Comparison of ENCODE assay signal across 13 cellular contexts in the genomic region with DNA sequence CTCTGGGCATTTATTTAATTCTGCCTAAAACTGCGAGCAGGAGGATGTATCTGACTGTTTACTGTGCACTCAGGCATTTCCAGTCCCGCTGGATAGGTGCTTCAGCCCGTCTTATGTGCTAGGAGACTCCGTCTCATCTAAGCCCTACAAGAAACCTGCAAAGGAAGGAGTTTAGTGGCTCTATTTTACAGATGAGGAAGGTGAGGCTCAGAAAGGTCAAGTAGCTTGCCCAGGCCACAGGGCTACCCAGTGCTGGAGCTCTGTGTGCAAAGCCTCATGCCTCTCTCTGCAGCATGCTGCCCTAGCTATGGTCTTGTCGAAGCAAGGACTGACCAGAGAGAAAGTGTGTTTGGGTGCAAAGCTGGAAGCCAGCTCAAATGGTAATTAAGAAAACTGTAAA.
DNase-seq lines count a peak whose midpoint lies in the region; ATAC-seq and TF ChIP-seq lines count a peak whose summit lies in the region.
"Had no signal": no experiment of that assay in that cellular context is flagged by ENCODE, and none has a peak within 500 bp of the region (broad histone marks: within the 10 kb centered on the region; RNA-seq: fewer than 3 reads in every experiment).

No MANE protein-coding gene starts in this region.

- ATAC-seq in left cardiac atrium (no peak), left lung (peak; percentile 20), GM21360 (IDR thresholded peaks at IDR 0.05; ENCODE audit: unreplicated experiment) (no peak)
- ATAC-seq: CD8-positive, alpha-beta T cell had no signal

- intact Hi-C loops in left cardiac atrium (cut with DNase I) (no loop called here), left lung (cut with DNase I) (no loop called here), tibial artery (cut with DNase I; ENCODE audit: low total_unique reads) (no loop called here)

- H3K4me1 ChIP-seq in right atrium auricular region (peaks cover 0 to 30% of the 10 kb centered on the region in 2 donors), left lung (peaks cover 0 to 26% of the 10 kb centered on the region in 2 donors), tibial artery (peaks cover 0 to 39% (median 32%) of the 10 kb centered on the region in 4 donors)

- H3K9me3 ChIP-seq in right atrium auricular region (no peaks in the 10 kb centered on the region), left lung (no peaks in the 10 kb centered on the region), tibial artery (no peaks in the 10 kb centered on the region), MG63 (no peaks in the 10 kb centered on the region)
- H3K9me3 ChIP-seq: BLaER1 treated with 17β-estradiol and CSF1 and Interleukin-3, amounts not matched to agents 10 nM and 100 nM had no signal

- H3K27ac ChIP-seq in right atrium auricular region (peak overlapping the region; percentile 75 to 87), left lung (no peak overlapping the region), tibial artery (peak overlapping the region; percentile 74)

- TF ChIP-seq CTCF in right atrium auricular region (IDR thresholded peaks at IDR 0.05) (no peak), left lung (IDR thresholded peaks at IDR 0.05) (no peak), tibial artery (IDR thresholded peaks at IDR 0.05) (no peak)

- no peak overlapping the region for H3K4me3 ChIP-seq in right atrium auricular region
- no peak overlapping the region for H3K4me3 ChIP-seq in left lung
- no peak overlapping the region for H3K4me3 ChIP-seq in tibial artery
- no peak overlapping the region for H3K4me3 ChIP-seq in MG63
- H3K4me3 ChIP-seq: BLaER1 treated with 17β-estradiol and CSF1 and Interleukin-3, amounts not matched to agents 10 nM and 100 nM had no signal

- H3K27me3 ChIP-seq in right atrium auricular region (no peaks in the 10 kb centered on the region), left lung (no peaks in the 10 kb centered on the region), tibial artery (no peaks in the 10 kb centered on the region), MG63 (no peaks in the 10 kb centered on the region)
- H3K27me3 ChIP-seq: BLaER1 treated with 17β-estradiol and CSF1 and Interleukin-3, amounts not matched to agents 10 nM and 100 nM had no signal

- DNase-seq in right atrium auricular region (ENCODE audit: low spot score): no peak
- DNase-seq in left cardiac atrium: no peak
- no peak for DNase-seq in left lung
- DNase-seq in tibial artery: no peak
- DNase-seq in MG63: no peak
- no peak for DNase-seq in activated CD4-positive, alpha-beta T cell treated with anti-CD3 and anti-CD28 coated beads for 48 hours
- DNase-seq: Calu3; CD8-positive, alpha-beta T cell; DMS79 treated with DMSO at 0.1 percent for 48 hours; GF-D8; H9 had no signal

- no peaks in the 10 kb centered on the region for H3K36me3 ChIP-seq in right atrium auricular region
- H3K36me3 ChIP-seq in left lung: no peaks in the 10 kb centered on the region
- H3K36me3 ChIP-seq in tibial artery: no peaks in the 10 kb centered on the region
- no peaks in the 10 kb centered on the region for H3K36me3 ChIP-seq in MG63
- H3K36me3 ChIP-seq: BLaER1 treated with 17β-estradiol and CSF1 and Interleukin-3, amounts not matched to agents 10 nM and 100 nM had no signal

Comparison
In these comparisons a context has a peak if more than half of its experiments do, and no peak if none do; other contexts are left out.
1. H3K27ac ChIP-seq: peak in right atrium auricular region (2 of 2) and tibial artery (2 of 2); none in left lung (0 of 2).